26 cellular contexts compared by ENCODE assay signal in genomic region chr2:66845307-66845706, GRCh38.
A peak's percentile ranks its signal among the peaks of the same experiment; 100 is the strongest.
DNase-seq lines count a peak whose midpoint lies in the region; ATAC-seq and TF ChIP-seq lines count a peak whose summit lies in the region.
"Had no signal": no experiment of that assay in that cellular context is flagged by ENCODE, and none has a peak within 500 bp of the region (broad histone marks: within the 10 kb centered on the region; RNA-seq: fewer than 3 reads in every experiment).

No MANE protein-coding gene starts in this region.

- H3K27me3 ChIP-seq in GM23248 (replicated peaks; ENCODE audit: insufficient read depth) (no peaks in the 10 kb centered on the region), thoracic aorta (replicated peaks; ENCODE audit: insufficient read depth) (no peaks in the 10 kb centered on the region), Peyer's patch (no peaks in the 10 kb centered on the region)
- H3K27me3 ChIP-seq: adrenal gland, brain microvascular endothelial cell, gastrocnemius medialis, hepatocyte, suprapubic skin had no signal

- no peak overlapping the region for H3K4me3 ChIP-seq in GM23248
- H3K4me3 ChIP-seq in thoracic aorta, result no peak overlapping the region
- no peak overlapping the region for H3K4me3 ChIP-seq in Peyer's patch
- H3K4me3 ChIP-seq: adrenal gland, gastrocnemius medialis, hepatocyte, suprapubic skin had no signal

- POLR2A ChIA-PET in GM10248 (lab: Yijun Ruan, JAX), result no interaction called here

- H3K9me2 ChIP-seq in GM23248 (ENCODE audit: insufficient read depth), result no peaks in the 10 kb centered on the region

- H2AFZ ChIP-seq in GM23248, result peak overlapping the region; percentile 16; the same call in 1 of the 2 replicates
- H2AFZ ChIP-seq: hepatocyte had no signal

- CTCF ChIA-PET in GM10248 (lab: Yijun Ruan, JAX), result no interaction called here

- ATAC-seq in thoracic aorta (ENCODE audit: insufficient number of reproducible peaks, low FRiP score, low read depth) (peak; percentile 58), GM21360 (IDR thresholded peaks at IDR 0.05; ENCODE audit: unreplicated experiment) (no peak)
- ATAC-seq: activated CD8-positive, alpha-beta memory T cell treated with anti-CD3 and anti-CD28 coated beads, Interleukin-2, amount 10 ng/mL, durations not matched to agents 7 days and 5 days; activated T-cell treated with anti-CD3 and anti-CD28 coated beads, Interleukin-2, amount 50 U/mL, for 72 hours; gastrocnemius medialis; left lobe of liver; sciatic nerve; stimulated activated naive B cell treated with anti-CD40 and anti-IgM and Interleukin-4, amounts not matched to agents 10 μg/mL and 1 μg/mL and 100 μg/mL, for 72 hours had no signal

- H3K27ac ChIP-seq in GM23248 (peak overlapping the region; percentile 12; the same call in 1 of the 2 replicates), thoracic aorta (no peak overlapping the region), Peyer's patch (no peak overlapping the region)
- H3K27ac ChIP-seq: adrenal gland, brain microvascular endothelial cell, gastrocnemius medialis, hepatocyte, suprapubic skin had no signal

- peaks cover 13% of the 10 kb centered on the region for H3F3A ChIP-seq in GM23248 (ENCODE audit: insufficient read depth)

- TF ChIP-seq POLR2A in Peyer's patch (IDR thresholded peaks at IDR 0.05), result no peak

- no peaks in the 10 kb centered on the region for H3K36me3 ChIP-seq in GM23248 (ENCODE audit: low read depth)
- H3K36me3 ChIP-seq in thoracic aorta, result no peaks in the 10 kb centered on the region
- H3K36me3 ChIP-seq in Peyer's patch, result no peaks in the 10 kb centered on the region
- H3K36me3 ChIP-seq: adrenal gland, brain microvascular endothelial cell, gastrocnemius medialis, suprapubic skin had no signal

- H3K79me2 ChIP-seq in GM23248 (ENCODE audit: insufficient read depth), result no peaks in the 10 kb centered on the region
- H3K79me2 ChIP-seq: hepatocyte had no signal

- H3K9ac ChIP-seq in GM23248, result no peak overlapping the region

- no peak for TF ChIP-seq CTCF in thoracic aorta (IDR thresholded peaks at IDR 0.05)
- no peak for TF ChIP-seq CTCF in Peyer's patch (IDR thresholded peaks at IDR 0.05)
- no peak for TF ChIP-seq CTCF in GM10248 (IDR thresholded peaks at IDR 0.05; ENCODE audit: control extremely low read depth, extremely low read depth, low read depth, missing control alignments)

- no peaks in the 10 kb centered on the region for H4K20me1 ChIP-seq in GM23248 (ENCODE audit: insufficient read depth)

- DNase-seq in GM23248, result peak; percentile 49
- DNase-seq in amniotic epithelial cell (ENCODE audit: low read depth), result peak; percentile 52
- DNase-seq in iris pigment epithelial cell (ENCODE audit: low read depth), result peak; percentile 45
- DNase-seq in thoracic aorta (ENCODE audit: low spot score), result no peak
- no peak for DNase-seq in Peyer's patch
- DNase-seq in GM10248 (ENCODE audit: extremely low spot score), result no peak
- DNase-seq: activated B cell treated with CpG ODN at 0.5 μM for 24 hours; activated CD8-positive, alpha-beta memory T cell treated with anti-CD3 and anti-CD28 coated beads, Interleukin-2, amount 10 ng/mL, durations not matched to agents 7 days and 5 days; activated naive CD4-positive, alpha-beta T cell treated with anti-CD3 and anti-CD28 coated beads for 36 hours; activated T-cell treated with anti-CD3 and anti-CD28 coated beads, Interleukin-2, amount 50 U/mL, for 72 hours; adrenal gland; brain microvascular endothelial cell; CD4-positive, alpha-beta memory T cell; effector CD4-positive, alpha-beta T cell; gastrocnemius medialis; NCI-H2029 treated with DMSO at 0.1 percent for 48 hours; NCI-H526; posterior cingulate gyrus; SHP77 treated with DMSO at 0.1 percent for 48 hours; stimulated activated naive B cell treated with anti-CD40 and anti-IgM and Interleukin-4, amounts not matched to agents 10 μg/mL and 1 μg/mL and 100 μg/mL, for 72 hours; T1000 had no signal

- in situ Hi-C loops in GM23248 (cut with MboI), result no loop called here

- WGBS in GM23248 (ENCODE audit: low coverage in 1 of 2, low lambda C conversion rate in 2 of 2, missing lambda C conversion rate in 2 of 2), 2 experiments, result 16 to 35% methylated on average over 2 of the region's 2 CpGs

- peak overlapping the region; percentile 4 for H3K4me2 ChIP-seq in GM23248 (ENCODE audit: unreplicated experiment)
- H3K4me2 ChIP-seq: hepatocyte had no signal

- peaks cover 10% of the 10 kb centered on the region for H3K4me1 ChIP-seq in GM23248 (ENCODE audit: insufficient read depth)
- H3K4me1 ChIP-seq in thoracic aorta (ENCODE audit: control insufficient read depth in 1 of 2, low read depth in 2 of 2), result peaks cover 0 to 25% of the 10 kb centered on the region in 2 donors
- H3K4me1 ChIP-seq in Peyer's patch, result no peaks in the 10 kb centered on the region
- H3K4me1 ChIP-seq: gastrocnemius medialis had no signal

- H3K9me3 ChIP-seq in GM23248 (ENCODE audit: low read depth) (no peaks in the 10 kb centered on the region), thoracic aorta (no peaks in the 10 kb centered on the region), Peyer's patch (no peaks in the 10 kb centered on the region)
- H3K9me3 ChIP-seq: adrenal gland, gastrocnemius medialis, suprapubic skin had no signal

Comparison
In these comparisons a context has a peak if more than half of its experiments do, and no peak if none do; other contexts are left out.
1. DNase-seq: peak in GM23248 (single experiment), amniotic epithelial cell (single experiment) and iris pigment epithelial cell (single experiment); none in thoracic aorta (single experiment), Peyer's patch (0 of 3) and GM10248 (single experiment).